8 cellular contexts compared by ENCODE assay signal in genomic region chr1:236082511-236082910, GRCh38. TPM values are rescaled to one million over a fixed set of nuclear protein-coding genes. Genes with fewer than 3 reads are reported as not detected.
"Had no signal": no experiment of that assay in that cellular context is flagged by ENCODE, and none has a peak within 500 bp of the region (broad histone marks: within the 10 kb centered on the region; RNA-seq: fewer than 3 reads in every experiment).

No MANE protein-coding gene starts in this region.

- H3K9me3 Mint-ChIP-seq: HFFc6 had no signal

- H3K9ac ChIP-seq: GM23248 had no signal

- DNase-seq: GM23248, GOT3, H7, KG1 had no signal

- H3K36me3 Mint-ChIP-seq: IgD-negative memory B cell had no signal

- H3K27ac ChIP-seq: GM23248, HL-60 had no signal

- H3K4me1 ChIP-seq: HAP-1 had no signal

- H3K4me1 Mint-ChIP-seq: IgD-negative memory B cell had no signal

- H3K4me3 Mint-ChIP-seq: HFFc6, IgD-negative memory B cell had no signal

- H3K36me3 ChIP-seq: HAP-1 had no signal

- H3K4me3 ChIP-seq: GM23248, HAP-1 had no signal

- H3K9me3 ChIP-seq: HAP-1 had no signal

- H2AFZ ChIP-seq: GM23248 had no signal

- H3K27ac Mint-ChIP-seq: HFFc6, IgD-negative memory B cell had no signal

RNA-seq across cellular contexts. Expression of gene NID1, which starts 17.6 kb away (rescaled TPM):
- polyA plus RNA-seq: IgD-negative memory B cell had no signal
